In the genomic region with DNA sequence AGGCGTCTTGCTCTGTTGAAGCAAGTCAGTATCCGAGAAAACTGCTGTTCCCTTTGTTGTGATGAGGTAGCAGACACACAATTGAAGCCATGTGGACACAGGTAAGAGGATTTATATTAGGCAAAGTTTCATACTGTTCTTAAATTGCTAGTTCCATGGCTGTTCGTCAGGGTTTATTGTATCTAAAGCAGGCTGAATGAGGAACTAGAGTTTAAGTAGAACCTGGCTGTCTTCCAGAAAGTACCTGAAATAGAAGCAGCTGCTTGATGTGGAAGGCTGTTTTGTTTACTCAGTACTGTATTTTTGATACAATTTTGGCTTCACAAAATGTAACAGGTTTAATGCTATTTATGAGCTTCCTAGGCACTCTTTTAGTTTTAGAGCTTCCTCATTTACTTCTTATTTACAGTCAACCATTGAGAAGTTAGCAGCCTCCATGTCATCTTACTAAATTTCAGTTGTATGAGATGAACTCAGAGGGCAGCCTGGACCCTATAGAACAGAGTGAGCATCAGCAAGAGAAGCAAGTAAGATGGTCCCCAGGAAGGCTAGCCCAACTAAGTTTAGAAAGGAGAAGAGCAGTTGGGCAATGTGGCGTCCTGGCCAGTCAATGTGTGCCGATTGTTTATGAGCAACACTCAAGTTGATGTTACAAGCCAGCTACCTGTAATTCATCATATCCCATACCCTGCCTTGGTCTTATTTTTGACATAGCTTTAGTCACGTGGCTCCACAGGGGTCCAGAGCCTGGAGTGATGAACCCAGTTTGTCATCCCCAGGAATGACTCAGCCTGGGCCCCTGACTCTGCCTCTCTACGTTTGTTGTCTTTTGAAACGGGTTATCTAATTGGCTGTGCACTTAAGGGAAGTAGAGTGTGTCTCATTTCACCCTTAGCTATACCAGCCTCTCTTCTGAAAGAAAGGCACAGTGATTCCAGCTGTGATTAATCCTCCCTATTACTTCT, we compare ENCODE assay signal across 8 cellular contexts.
DNase-seq lines count a peak whose midpoint lies in the region; ATAC-seq lines count a peak whose summit lies in the region.

No MANE protein-coding gene starts in this region.

- H3K36me3 Mint-ChIP-seq in activated T-cell treated with anti-CD3 and anti-CD28 coated beads, Interleukin-2, amount 50 U/mL, for 24 hours (ENCODE audit: low read depth) = peaks cover 84% of the 10 kb centered on the region

- peaks cover 16% of the 10 kb centered on the region for H3K4me1 Mint-ChIP-seq in activated T-cell treated with anti-CD3 and anti-CD28 coated beads, Interleukin-2, amount 50 U/mL, for 24 hours (ENCODE audit: low read depth)

- DNase-seq in activated T-cell treated with anti-CD3 and anti-CD28 coated beads, Interleukin-2, amount 50 U/mL, for 24 hours = no peak
- no peak for DNase-seq in activated T-cell treated with anti-CD3 and anti-CD28 coated beads for 4 hours
- peak; percentile 81 for DNase-seq in NCI-H345 (lab: John Stamatoyannopoulos, UW)
- DNase-seq in brain pericyte (ENCODE audit: low read depth, low spot score) = peak; percentile 68
- peak; percentile 62 for DNase-seq in stimulated activated CD8-positive, alpha-beta memory T cell treated with anti-CD3 and anti-CD28 coated beads, Interleukin-4, amount 100 ng/mL, for 48 hours
- no peak for DNase-seq in OCI-M2 (lab: John Stamatoyannopoulos, UW; ENCODE audit: unreplicated experiment)

- H3K27me3 Mint-ChIP-seq in activated T-cell treated with anti-CD3 and anti-CD28 coated beads, Interleukin-2, amount 50 U/mL, for 24 hours = no peaks in the 10 kb centered on the region

- ATAC-seq in GM19023 (IDR thresholded peaks at IDR 0.05; ENCODE audit: unreplicated experiment) (no peak), GM21737 (IDR thresholded peaks at IDR 0.05; ENCODE audit: unreplicated experiment) (no peak)

- H3K9me3 Mint-ChIP-seq in activated T-cell treated with anti-CD3 and anti-CD28 coated beads, Interleukin-2, amount 50 U/mL, for 24 hours = no peaks in the 10 kb centered on the region

- H3K4me3 Mint-ChIP-seq in activated T-cell treated with anti-CD3 and anti-CD28 coated beads, Interleukin-2, amount 50 U/mL, for 24 hours = no peak overlapping the region

- H3K27ac Mint-ChIP-seq in activated T-cell treated with anti-CD3 and anti-CD28 coated beads, Interleukin-2, amount 50 U/mL, for 24 hours = peak overlapping the region; percentile 77

Comparison
In these comparisons a context has a peak if more than half of its experiments do, and no peak if none do; other contexts are left out.
1. DNase-seq: peak in NCI-H345 (single experiment), brain pericyte (single experiment) and stimulated activated CD8-positive, alpha-beta memory T cell treated with anti-CD3 and anti-CD28 coated beads, Interleukin-4, amount 100 ng/mL, for 48 hours (single experiment); none in activated T-cell treated with anti-CD3 and anti-CD28 coated beads, Interleukin-2, amount 50 U/mL, for 24 hours (single experiment), activated T-cell treated with anti-CD3 and anti-CD28 coated beads for 4 hours (single experiment) and OCI-M2 (single experiment).